1 cellular context compared by ENCODE assay signal in genomic region chr10:79149662-79150443, GRCh38.
TF ChIP-seq lines count a peak whose summit lies in the region.

No MANE protein-coding gene starts in this region.

TF ChIP-seq in K562, 482 proteins besides CTCF, POLR2A, EP300 and RAD21 (continued from another document and continues in another):
- TF ChIP-seq MGA (IDR thresholded peaks at IDR 0.05): peak; percentile 77
- TF ChIP-seq ZSCAN29 (IDR thresholded peaks at IDR 0.05): peak; percentile 9; the same call in 1 of the 2 replicates
- no peak for TF ChIP-seq ZNF277 (CRISPR knock-in tag; IDR thresholded peaks at IDR 0.05; ENCODE audit: borderline replicate concordance)
- TF ChIP-seq CAMTA2 (CRISPR knock-in tag; conservative IDR thresholded peaks at IDR 0.05): 0 out of 2 replicates have a peak, but pooled peaks have one; percentile 84
- peak; percentile 69; the same call in 1 of the 2 replicates for TF ChIP-seq MECOM (CRISPR knock-in tag; IDR thresholded peaks at IDR 0.05)
- 0 out of 2 replicates have a peak, but pooled peaks have one; percentile 8 for TF ChIP-seq ELF2 (CRISPR knock-in tag; IDR thresholded peaks at IDR 0.05)
- TF ChIP-seq EGR1 (conservative IDR thresholded peaks at IDR 0.05): peak; percentile 75
- 0 out of 2 replicates have a peak, but pooled peaks have one; percentile 42 for TF ChIP-seq TFAP4 (CRISPR knock-in tag; IDR thresholded peaks at IDR 0.05; ENCODE audit: borderline replicate concordance)
- TF ChIP-seq GTF2A2 (tag; IDR thresholded peaks at IDR 0.05): peak; percentile 62; the same call in 1 of the 2 replicates
- TF ChIP-seq NFXL1 (CRISPR knock-in tag; IDR thresholded peaks at IDR 0.05): no peak
- TF ChIP-seq TCF7 (IDR thresholded peaks at IDR 0.05; ENCODE audit: borderline replicate concordance): no peak
- peak in 1 of 2 experiments; percentile 17; a peak in 1 of 4 replicates for TF ChIP-seq MLLT1 (IDR thresholded peaks at IDR 0.05)
- TF ChIP-seq ZNF76 (CRISPR knock-in tag; IDR thresholded peaks at IDR 0.05; ENCODE audit: borderline replicate concordance): peak; percentile 54; the same call in 1 of the 2 replicates
- peak; percentile 26; the same call in 1 of the 2 replicates for TF ChIP-seq PHF8 (IDR thresholded peaks at IDR 0.05; ENCODE audit: borderline replicate concordance, low read length)
- peak; percentile 67 for TF ChIP-seq ETV1 (tag; conservative IDR thresholded peaks at IDR 0.05; ENCODE audit: low read depth)
- 0 out of 2 replicates have a peak, but pooled peaks have one; percentile 13 for TF ChIP-seq TARDBP (IDR thresholded peaks at IDR 0.05)
- TF ChIP-seq CBX1 (IDR thresholded peaks at IDR 0.05; ENCODE audit: low read depth): peak; percentile 36; the same call in 1 of the 2 replicates
- TF ChIP-seq SUPT5H (IDR thresholded peaks at IDR 0.05): peak; percentile 51
- peak; percentile 82 for TF ChIP-seq SMAD4 (CRISPR knock-in tag; conservative IDR thresholded peaks at IDR 0.05)
- TF ChIP-seq DPF2 (IDR thresholded peaks at IDR 0.05): peak; percentile 40
- TF ChIP-seq NFRKB (IDR thresholded peaks at IDR 0.05; ENCODE audit: low read depth): peak; percentile 16
- TF ChIP-seq PPARD (CRISPR knock-in tag; IDR thresholded peaks at IDR 0.05): no peak
- peak; percentile 22 for TF ChIP-seq ELF1 (tag; IDR thresholded peaks at IDR 0.05)
- 0 out of 2 replicates have a peak, but pooled peaks have one; percentile 17 for TF ChIP-seq POLR2AphosphoS5 (IDR thresholded peaks at IDR 0.05; ENCODE audit: control insufficient read depth, insufficient read depth, low read depth, low read length)
- TF ChIP-seq ZFX (CRISPR knock-in tag; IDR thresholded peaks at IDR 0.05): peak; percentile 69
- peak; percentile 52; the same call in 1 of the 2 replicates for TF ChIP-seq FOSL1 (tag; conservative IDR thresholded peaks at IDR 0.05)
- peak; percentile 83 for TF ChIP-seq ZNF589 (CRISPR knock-in tag; IDR thresholded peaks at IDR 0.05; ENCODE audit: low read depth)
- peak; percentile 71; the same call in 1 of the 2 replicates for TF ChIP-seq RNF2 (IDR thresholded peaks at IDR 0.05)
- TF ChIP-seq CXXC5 (CRISPR knock-in tag; IDR thresholded peaks at IDR 0.05): peak; percentile 71
- no peak for TF ChIP-seq E2F5 (CRISPR knock-in tag; IDR thresholded peaks at IDR 0.05)
- no peak for TF ChIP-seq CHD2 (IDR thresholded peaks at IDR 0.05; ENCODE audit: low read depth, low read length)
- peak in 1 of 2 experiments; percentile 30; a peak in 1 of 4 replicates for TF ChIP-seq ZMIZ1 (IDR thresholded peaks at IDR 0.05; ENCODE audit: low read depth in 2 of 2, low read length in 2 of 2)
- TF ChIP-seq TBP (optimal IDR thresholded peaks at IDR 0.05; ENCODE audit: low read depth, low read length): peak; percentile 29
